8 cellular contexts compared by ENCODE assay signal in the genomic region with DNA sequence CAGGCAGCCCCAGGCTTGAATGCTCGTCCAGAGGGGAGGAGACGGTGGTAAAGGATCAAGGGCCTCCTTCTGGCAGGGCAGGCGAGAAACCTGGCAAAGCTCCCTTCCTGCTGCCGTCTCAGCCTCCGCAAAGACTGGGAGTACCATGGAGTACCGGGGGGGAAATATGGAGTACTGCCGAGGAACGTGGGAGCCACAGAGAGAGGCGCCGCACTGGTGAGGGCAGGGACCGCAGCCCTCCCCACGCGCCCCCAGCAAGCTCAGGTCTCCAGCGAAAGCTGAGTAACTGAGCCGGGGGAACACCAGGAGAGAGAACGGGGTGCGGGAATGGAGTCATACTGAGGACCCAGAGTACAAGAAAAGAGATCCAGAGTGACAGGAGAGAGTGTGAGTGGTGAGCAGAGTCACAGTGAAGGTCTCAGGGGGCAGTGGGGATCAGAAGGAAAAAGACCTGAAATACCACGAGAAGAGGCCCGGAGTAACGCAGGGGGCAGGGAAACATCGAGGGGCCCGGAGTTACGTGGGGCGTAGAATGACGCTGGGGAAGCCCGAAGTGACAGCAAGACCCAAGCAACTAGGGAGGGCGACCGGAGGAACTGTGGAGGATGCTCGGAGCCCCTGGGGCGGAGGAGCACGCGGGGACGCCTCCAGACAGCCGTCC. TPM values are rescaled to one million over a fixed set of nuclear protein-coding genes. Genes with fewer than 3 reads are reported as not detected.
DNase-seq lines count a peak whose midpoint lies in the region; ATAC-seq and TF ChIP-seq lines count a peak whose summit lies in the region.

No MANE protein-coding gene starts in this region.

- H3K27ac ChIP-seq in H9 (ENCODE audit: insufficient read length, low read depth, low read length): no peak overlapping the region
- H3K27ac ChIP-seq in tibial artery: peak overlapping the region; percentile 95 to 98

- no peak overlapping the region for H2BK20ac ChIP-seq in H9 (ENCODE audit: low read depth, low read length, poor library complexity, severe bottlenecking)

- H3K14ac ChIP-seq in H9 (ENCODE audit: insufficient read depth, low read length): peak overlapping the region; percentile 23; the same call in 1 of the 2 replicates

- H4K5ac ChIP-seq in H9 (ENCODE audit: insufficient read length, low read depth, low read length): no peak overlapping the region

- no peaks in the 10 kb centered on the region for H4K20me1 ChIP-seq in H9 (ENCODE audit: control insufficient read depth, insufficient read depth, insufficient read length)

- H2BK120ac ChIP-seq in H9 (ENCODE audit: low read depth, low read length, poor library complexity, severe bottlenecking): no peak overlapping the region

- no peak overlapping the region for H3T11ph ChIP-seq in H9 (ENCODE audit: low read length)

- CTCF ChIA-PET in activated CD8-positive, alpha-beta T cell treated with anti-CD3 and anti-CD28 coated beads for 36 hours (lab: Charles Lee): interaction anchor here (0.9 to 3.8 kb wide), 17 partner anchors 8 to 111 kb away, joined by 3 to 26 read pairs (median 5); partner anchors contain the start of genes B3GAT3, C11orf98, CSKMT and MTA2

- peak overlapping the region; percentile 78 for H3K4me3 ChIP-seq in GM08714 (ENCODE audit: low read length)
- H3K4me3 ChIP-seq in tibial artery: peak overlapping the region; percentile 85 to 88

- H3K27me3 Mint-ChIP-seq in H9 (ENCODE audit: low read depth): peaks cover 4% of the 10 kb centered on the region
- H3K27me3 Mint-ChIP-seq in activated CD8-positive, alpha-beta T cell treated with anti-CD3 and anti-CD28 coated beads for 36 hours: no peaks in the 10 kb centered on the region
- H3K27me3 Mint-ChIP-seq in natural killer cell (ENCODE audit: low read depth in 2 of 2): no peaks in the 10 kb centered on the region

- H3K79me2 ChIP-seq in H9 (ENCODE audit: insufficient read depth, low read length): no peaks in the 10 kb centered on the region

- no peak overlapping the region for H2BK15ac ChIP-seq in H9 (ENCODE audit: low read depth, low read length)

- no CpG with 5 or more reads among the region's 34 CpGs for WGBS in H9 (ENCODE audit: extremely low coverage, insufficient read length, low lambda C conversion rate)

- POLR2A ChIA-PET in activated CD8-positive, alpha-beta T cell treated with anti-CD3 and anti-CD28 coated beads for 36 hours (lab: Charles Lee): interaction anchor here (0.8 to 6.9 kb wide), 20 partner anchors 9 to 246 kb away, joined by 3 to 87 read pairs (median 6); partner anchors contain the start of genes B3GAT3, BSCL2, C11orf98 and CSKMT

- H4K8ac ChIP-seq in H9 (replicated peaks; ENCODE audit: insufficient read length, low read depth, low read length): no peak overlapping the region

- H3K56ac ChIP-seq in H9 (ENCODE audit: insufficient read length, low read depth, low read length): no peak overlapping the region

- ATAC-seq in activated CD8-positive, alpha-beta T cell treated with anti-CD3 and anti-CD28 coated beads for 36 hours: peak; percentile 47
- peak; percentile 1 for ATAC-seq in esophagus mucosa
- ATAC-seq in natural killer cell: peak; percentile 56 to 71 (median 57)

- H3K9me3 ChIP-seq in H9 (ENCODE audit: control insufficient read depth, low read depth, low read length) (no peaks in the 10 kb centered on the region), tibial artery (no peaks in the 10 kb centered on the region)

- peaks cover 13% of the 10 kb centered on the region for H3K23me2 ChIP-seq in H9 (ENCODE audit: insufficient read length, low read depth, low read length, poor library complexity, severe bottlenecking)

- DNase-seq in H9: peak; percentile 60
- DNase-seq in NCI-H146 (lab: John Stamatoyannopoulos, UW): peak; percentile 51
- peak; percentile 79 for DNase-seq in activated CD8-positive, alpha-beta T cell treated with anti-CD3 and anti-CD28 coated beads for 36 hours
- DNase-seq in natural killer cell: no peak
- peak; percentile 55 to 83 for DNase-seq in tibial artery
- no peak for DNase-seq in NCI-H1436 (lab: John Stamatoyannopoulos, UW)

- H3K18ac ChIP-seq in H9 (ENCODE audit: insufficient read length, low read depth, low read length): no peak overlapping the region

- H3K27ac Mint-ChIP-seq in H9: peak overlapping the region; percentile 4 to 27 (median 10); a peak in 3 of 7 replicates
- peak overlapping the region; percentile 97 for H3K27ac Mint-ChIP-seq in activated CD8-positive, alpha-beta T cell treated with anti-CD3 and anti-CD28 coated beads for 36 hours
- peak overlapping the region; percentile 95 to 98 for H3K27ac Mint-ChIP-seq in natural killer cell

- H3K9me3 Mint-ChIP-seq in H9: no peaks in the 10 kb centered on the region
- H3K9me3 Mint-ChIP-seq in activated CD8-positive, alpha-beta T cell treated with anti-CD3 and anti-CD28 coated beads for 36 hours: no peaks in the 10 kb centered on the region
- no peaks in the 10 kb centered on the region for H3K9me3 Mint-ChIP-seq in natural killer cell

- H2AFZ ChIP-seq in H9 (ENCODE audit: low read length): no peak overlapping the region

- intact Hi-C loops in activated CD8-positive, alpha-beta T cell treated with anti-CD3 and anti-CD28 coated beads for 36 hours (cut with micrococcal nuclease): loop anchor here (5.0 kb wide), 1 partner anchor 35 kb away; the partner anchor contains the start of gene GANAB
- intact Hi-C loops in natural killer cell (cut with micrococcal nuclease) (loop anchor here (2.0 to 5.0 kb wide), 2 partner anchors 53 to 95 kb away; partner anchors contain the start of genes BSCL2, C11orf98, CSKMT and GNG3), tibial artery (cut with DNase I; ENCODE audit: low total_unique reads) (loop anchor here (10.0 kb wide), 1 partner anchor 93 kb away; the partner anchor contains the start of genes BSCL2 and GNG3)

- peaks cover 0 to 18% (median 7%) of the 10 kb centered on the region in 3 experiments; a peak in 5 of 7 replicates for H3K36me3 Mint-ChIP-seq in H9 (ENCODE audit: insufficient read depth in 1 of 3, low read depth in 3 of 3)
- peaks cover 50% of the 10 kb centered on the region for H3K36me3 Mint-ChIP-seq in activated CD8-positive, alpha-beta T cell treated with anti-CD3 and anti-CD28 coated beads for 36 hours (ENCODE audit: low read depth)
- no peaks in the 10 kb centered on the region for H3K36me3 Mint-ChIP-seq in natural killer cell

- no peaks in the 10 kb centered on the region for H3K4me1 ChIP-seq in H9 (ENCODE audit: insufficient read depth, low read length)
- peaks cover 0 to 33% (median 27%) of the 10 kb centered on the region in 4 donors for H3K4me1 ChIP-seq in tibial artery

- no peak overlapping the region for H2BK5ac ChIP-seq in H9 (ENCODE audit: insufficient read length, low read length)

- H3K27me3 ChIP-seq in H9 (ENCODE audit: insufficient read depth, low read length) (no peaks in the 10 kb centered on the region), tibial artery (no peaks in the 10 kb centered on the region)

- no peak overlapping the region for H3K9ac ChIP-seq in H9 (ENCODE audit: extremely low read depth, insufficient read length, low read length)

- H3K79me1 ChIP-seq in H9 (ENCODE audit: insufficient read depth, low read depth, low read length, poor library complexity, severe bottlenecking): no peaks in the 10 kb centered on the region

- no peak overlapping the region for H2BK12ac ChIP-seq in H9 (ENCODE audit: insufficient read length, low read depth, low read length)

- H2AK5ac ChIP-seq in H9 (ENCODE audit: insufficient read length, low read length): no peak overlapping the region

- H3K36me3 ChIP-seq in tibial artery: peaks cover 10 to 63% (median 46%) of the 10 kb centered on the region in 3 donors

- no peak for TF ChIP-seq CTCF in H9 (conservative IDR thresholded peaks at IDR 0.05)
- no peak for TF ChIP-seq CTCF in activated CD8-positive, alpha-beta T cell treated with anti-CD3 and anti-CD28 coated beads for 36 hours (IDR thresholded peaks at IDR 0.05)
- TF ChIP-seq CTCF in natural killer cell (IDR thresholded peaks at IDR 0.05): no peak
- TF ChIP-seq CTCF in tibial artery (IDR thresholded peaks at IDR 0.05): no peak

- peak overlapping the region; percentile 90 for H3K4me2 ChIP-seq in H9 (ENCODE audit: insufficient read depth, insufficient read length, low read length)

- peak overlapping the region; percentile 85 to 86 for H3K4me3 Mint-ChIP-seq in H9
- H3K4me3 Mint-ChIP-seq in activated CD8-positive, alpha-beta T cell treated with anti-CD3 and anti-CD28 coated beads for 36 hours: peak overlapping the region; percentile 96
- H3K4me3 Mint-ChIP-seq in natural killer cell: peak overlapping the region; percentile 96

- no peak overlapping the region for H3K4ac ChIP-seq in H9 (ENCODE audit: low read depth, low read length)

- H4K91ac ChIP-seq in H9 (ENCODE audit: insufficient read length, low read depth, low read length): no peak overlapping the region

- H3K23ac ChIP-seq in H9 (ENCODE audit: insufficient read length, low read depth, low read length): no peak overlapping the region

- peaks cover 24 to 42% of the 10 kb centered on the region in 2 experiments for H3K4me1 Mint-ChIP-seq in H9
- peaks cover 55% of the 10 kb centered on the region for H3K4me1 Mint-ChIP-seq in activated CD8-positive, alpha-beta T cell treated with anti-CD3 and anti-CD28 coated beads for 36 hours (ENCODE audit: low read depth)
- peaks cover 18 to 53% of the 10 kb centered on the region in 2 donors for H3K4me1 Mint-ChIP-seq in natural killer cell

RNA-seq across cellular contexts. Expression of gene EML3, which starts 0.7 kb away (rescaled TPM):
- 35.3 and 40.6 TPM in 2 replicates for total RNA-seq in H9 (2021)
- total RNA-seq in activated CD8-positive, alpha-beta T cell treated with anti-CD3 and anti-CD28 coated beads for 36 hours: 100 to 1,000 TPM; 115 to 120 TPM
- total RNA-seq in esophagus mucosa: 64.9 TPM
- 100 to 1,000 TPM; 221 to 233 (median 232) TPM for total RNA-seq in natural killer cell

RNA-seq across cellular contexts. Expression of gene ROM1, which starts 1.2 kb away (rescaled TPM):
- total RNA-seq in H9 (2021) (0.79 and 1.0 TPM in 2 replicates), esophagus mucosa (4.9 TPM), natural killer cell (1 to 10 TPM; 2.6 to 6.9 (median 3.9) TPM)
- 1 to 10 TPM in 1 of 2 experiments, under 1 TPM in 1; 0.79 to 1.1 TPM for total RNA-seq in activated CD8-positive, alpha-beta T cell treated with anti-CD3 and anti-CD28 coated beads for 36 hours

RNA-seq across cellular contexts. Expression of gene B3GAT3, which starts 10.0 kb away (rescaled TPM):
- 30.6 and 30.8 TPM in 2 replicates for total RNA-seq in H9 (2021)
- 10 to 100 TPM; 59.1 to 61.4 TPM for total RNA-seq in activated CD8-positive, alpha-beta T cell treated with anti-CD3 and anti-CD28 coated beads for 36 hours
- 11.3 TPM for total RNA-seq in esophagus mucosa
- 10 to 100 TPM; 64.9 to 80.3 (median 77.9) TPM for total RNA-seq in natural killer cell

RNA-seq across cellular contexts. Expression of gene MTA2, which starts 10.2 kb away (rescaled TPM):
- total RNA-seq in H9 (2021): 143 and 149 TPM in 2 replicates
- total RNA-seq in activated CD8-positive, alpha-beta T cell treated with anti-CD3 and anti-CD28 coated beads for 36 hours: 100 to 1,000 TPM; 159 to 164 TPM
- 88.4 TPM for total RNA-seq in esophagus mucosa
- total RNA-seq in natural killer cell: 100 to 1,000 TPM; 254 to 305 (median 259) TPM

RNA-seq across cellular contexts. Expression of gene TUT1, which starts 20.5 kb away (rescaled TPM):
- total RNA-seq in H9 (2021): 20.7 and 24.9 TPM in 2 replicates
- 10 to 100 TPM; 34.4 to 38.0 TPM for total RNA-seq in activated CD8-positive, alpha-beta T cell treated with anti-CD3 and anti-CD28 coated beads for 36 hours
- 9.3 TPM for total RNA-seq in esophagus mucosa
- 10 to 100 TPM; 20.0 to 28.9 (median 26.2) TPM for total RNA-seq in natural killer cell

Comparison
In these comparisons a context has a peak if more than half of its experiments do, and no peak if none do; other contexts are left out.
1. DNase-seq: peak in H9 (single experiment), NCI-H146 (single experiment), activated CD8-positive, alpha-beta T cell treated with anti-CD3 and anti-CD28 coated beads for 36 hours (single experiment) and tibial artery (2 of 2); none in natural killer cell (single experiment) and NCI-H1436 (single experiment).
2. H3K27ac Mint-ChIP-seq: peak in every context shown above with its lines; median percentile 97 in activated CD8-positive, alpha-beta T cell treated with anti-CD3 and anti-CD28 coated beads for 36 hours; 96 in natural killer cell; 10 in H9.
3. ATAC-seq: peak in every context shown above with its lines; median percentile 57 in natural killer cell; 47 in activated CD8-positive, alpha-beta T cell treated with anti-CD3 and anti-CD28 coated beads for 36 hours; 1 in esophagus mucosa.
4. Peak in every context shown above with its lines, with median percentiles within 50 percentile points of each other: H3K4me3 Mint-ChIP-seq.